Comparison of ENCODE assay signal across 7 cellular contexts in the genomic region with DNA sequence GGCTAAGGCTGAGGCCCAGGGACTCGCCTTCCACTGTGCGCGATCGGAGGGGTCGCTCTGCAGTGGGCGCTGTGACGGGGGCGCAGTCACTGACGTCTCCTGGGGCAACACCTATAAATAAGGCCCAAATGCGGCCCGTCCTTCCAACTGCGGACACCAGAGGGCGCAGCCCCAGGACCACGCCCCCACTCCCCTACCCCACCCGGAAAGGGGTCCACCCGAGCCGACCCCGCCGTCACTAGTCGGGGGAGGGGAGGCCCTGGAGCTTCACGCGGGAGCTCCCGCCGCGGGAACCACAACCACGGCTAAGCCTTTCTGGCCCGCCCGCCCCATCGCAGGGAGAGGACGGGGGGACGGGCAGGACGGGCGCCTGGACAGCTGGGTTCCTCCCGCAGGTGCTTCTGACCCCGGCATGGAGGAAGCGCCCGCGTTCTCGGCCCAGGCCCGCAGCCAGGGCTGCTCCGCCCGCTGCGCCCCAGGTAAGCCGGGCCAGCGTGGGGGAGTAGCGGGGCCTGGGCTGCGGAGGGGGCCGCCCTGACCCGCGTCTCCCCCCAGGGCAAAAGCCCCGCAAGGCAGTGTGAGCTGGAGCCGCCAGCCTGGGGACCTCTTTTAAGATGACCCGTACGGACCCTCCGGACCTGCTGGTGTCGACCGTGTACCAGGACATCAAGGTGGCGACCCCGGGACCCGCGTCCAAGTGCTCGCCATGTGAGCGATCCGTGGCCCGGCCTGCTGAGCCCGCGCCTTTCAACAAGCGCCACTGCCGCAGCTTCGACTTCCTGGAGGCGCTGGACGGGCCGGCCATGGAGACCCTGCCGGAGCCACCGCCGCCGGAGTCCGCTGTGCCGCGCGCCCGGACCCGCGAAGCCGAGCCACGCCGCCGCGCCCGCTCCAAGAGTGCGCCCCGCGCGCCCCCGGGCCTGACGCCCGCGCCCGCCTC. TPM values are rescaled to one million over a fixed set of nuclear protein-coding genes. Genes with fewer than 3 reads are reported as not detected.
DNase-seq lines count a peak whose midpoint lies in the region; TF ChIP-seq lines count a peak whose summit lies in the region.
"Not testable (repeated sequence)": the region's sequence is repeated elsewhere in the genome, so short reads cannot be mapped to it uniquely, and the experiment has no call there.

No MANE protein-coding gene starts in this region.

- not testable (repeated sequence) for H3K36me3 Mint-ChIP-seq in activated naive CD8-positive, alpha-beta T cell

- H3K27me3 Mint-ChIP-seq in activated naive CD8-positive, alpha-beta T cell = not testable (repeated sequence)

- H3K9me3 Mint-ChIP-seq in activated naive CD8-positive, alpha-beta T cell (ENCODE audit: low read depth) = not testable (repeated sequence)

- H3K27ac Mint-ChIP-seq in activated naive CD8-positive, alpha-beta T cell = not testable (repeated sequence)

- peaks cover 14% of the 10 kb centered on the region for H3K4me1 Mint-ChIP-seq in activated naive CD8-positive, alpha-beta T cell (ENCODE audit: low read depth)

- H3K4me3 Mint-ChIP-seq in activated naive CD8-positive, alpha-beta T cell = peak overlapping the region; percentile 49

- peak; percentile 51 for TF ChIP-seq CTCF in GM12864 (IDR thresholded peaks at IDR 0.05; ENCODE audit: low read depth, low read length, missing control alignments)
- TF ChIP-seq CTCF in epithelial cell of proximal tubule (conservative IDR thresholded peaks at IDR 0.05; ENCODE audit: low read depth, low read length) = peak; percentile 45

- not testable (repeated sequence) for H3K4me3 ChIP-seq in GM12864 (ENCODE audit: low read depth, low read length)
- H3K4me3 ChIP-seq in epithelial cell of proximal tubule (ENCODE audit: low read depth, low read length) = peak overlapping the region; percentile 34

- DNase-seq in GM12864 (ENCODE audit: low read depth); epithelial cell of proximal tubule (ENCODE audit: low read depth): not testable (repeated sequence)
- peak; percentile 66 for DNase-seq in NCI-H82 (lab: John Stamatoyannopoulos, UW)
- DNase-seq in activated CD4-positive, alpha-beta T cell treated with anti-CD3 and anti-CD28 coated beads for 48 hours = peak; percentile 77
- peak; percentile 22 for DNase-seq in midbrain (lab: John Stamatoyannopoulos, UW)
- DNase-seq in stimulated activated CD4-positive, alpha-beta T cell treated with anti-CD3 and anti-CD28 coated beads, Interleukin-2, amount 100 ng/mL, for 4 hours (ENCODE audit: low read depth) = peak; percentile 43

RNA-seq across cellular contexts. Expression of a gene that starts 1.8 kb away (rescaled TPM):
- total RNA-seq in epithelial cell of proximal tubule = 0.51 and 2.2 TPM in 2 replicates

RNA-seq across cellular contexts. Expression of a gene that starts 5.1 kb away (rescaled TPM):
- 101 and 114 TPM in 2 replicates for total RNA-seq in epithelial cell of proximal tubule

RNA-seq across cellular contexts. Expression of a gene that starts 8.1 kb away (rescaled TPM):
- total RNA-seq in epithelial cell of proximal tubule = 1.2 and 4.8 TPM in 2 replicates

RNA-seq across cellular contexts. Expression of a gene that starts 22.0 kb away (rescaled TPM):
- total RNA-seq in epithelial cell of proximal tubule = 403 and 419 TPM in 2 replicates

RNA-seq across cellular contexts. Expression of a gene that starts 36.3 kb away (rescaled TPM):
- total RNA-seq in epithelial cell of proximal tubule = 114 and 160 TPM in 2 replicates
